ENCODE assay signal across 4 cellular contexts in the genomic region with DNA sequence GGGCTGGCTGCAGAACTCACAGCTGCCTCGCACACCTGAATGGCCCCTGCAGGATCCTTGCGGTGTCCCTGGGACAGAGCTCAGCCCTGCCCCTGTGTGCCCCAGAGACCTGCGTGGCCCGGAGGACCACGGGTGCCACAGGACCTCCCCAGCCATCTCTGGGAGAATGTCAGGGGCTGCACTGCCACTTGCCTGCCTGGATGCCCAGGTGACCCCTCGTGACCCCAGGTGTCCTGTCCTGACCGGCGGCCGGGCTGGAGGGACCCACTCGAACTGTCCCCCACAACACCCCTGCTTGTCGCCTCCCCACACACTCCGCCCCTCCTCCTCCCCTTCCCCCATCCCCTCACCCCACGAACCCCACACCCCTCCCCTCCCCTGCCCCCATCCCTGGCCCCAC. TPM values are rescaled to one million over a fixed set of nuclear protein-coding genes. Genes with fewer than 3 reads are reported as not detected.
"Had no signal": no experiment of that assay in that cellular context is flagged by ENCODE, and none has a peak within 500 bp of the region (broad histone marks: within the 10 kb centered on the region; RNA-seq: fewer than 3 reads in every experiment).

No MANE protein-coding gene starts in this region.

RNA-seq across cellular contexts. Expression of a gene that starts 1.9 kb away (rescaled TPM):
- total RNA-seq: LHCN-M2, M059J, MCF 10A, NCI-H460 had no signal
